In the genomic region with DNA sequence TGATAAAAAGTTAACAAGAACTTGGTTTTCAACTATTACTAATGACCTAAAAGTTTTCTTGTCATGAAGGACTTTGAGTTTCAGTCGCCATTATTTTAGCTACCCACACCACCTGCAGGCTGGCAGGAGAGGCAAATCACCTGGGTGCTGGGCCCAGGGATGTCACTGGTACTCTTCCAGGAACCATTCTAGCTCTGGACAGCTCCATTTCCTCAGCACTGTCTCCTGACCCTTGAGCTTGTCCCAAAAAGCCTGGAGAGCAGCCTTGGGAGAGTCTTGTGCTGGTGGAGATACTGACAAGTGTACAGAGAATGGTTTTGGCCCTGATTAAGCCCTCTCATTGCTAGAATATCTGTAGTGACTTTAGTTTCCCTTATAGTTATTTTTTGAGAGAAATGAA, we compare ENCODE assay signal across 18 cellular contexts.
DNase-seq lines count a peak whose midpoint lies in the region; FAIRE-seq and TF ChIP-seq lines count a peak whose summit lies in the region.
"Had no signal": no experiment of that assay in that cellular context is flagged by ENCODE, and none has a peak within 500 bp of the region (broad histone marks: within the 10 kb centered on the region; RNA-seq: fewer than 3 reads in every experiment).

No MANE protein-coding gene starts in this region.

- H3K9me3 ChIP-seq in endodermal cell (ENCODE audit: control insufficient read depth, low read length) (peaks cover 6% of the 10 kb centered on the region), trophoblast cell (ENCODE audit: insufficient read depth, low read depth, low read length) (no peaks in the 10 kb centered on the region)

- H3K27ac ChIP-seq in endodermal cell (ENCODE audit: low read depth, low read length) = no peak overlapping the region
- H3K27ac ChIP-seq in trophoblast cell (ENCODE audit: low read depth, low read length) = no peak overlapping the region

- H3K4me3 ChIP-seq in endodermal cell (ENCODE audit: low read length) = no peak overlapping the region
- no peak overlapping the region for H3K4me3 ChIP-seq in trophoblast cell (ENCODE audit: low read depth, low read length)
- H3K4me3 ChIP-seq: GM12878, GM23338 had no signal

- H3K27ac Mint-ChIP-seq in endodermal cell = no peak overlapping the region
- H3K27ac Mint-ChIP-seq: CD4-positive, alpha-beta memory T cell; GM23338 had no signal

- H3K36me3 ChIP-seq in endodermal cell (ENCODE audit: control insufficient read depth, insufficient read depth, low read length) = no peaks in the 10 kb centered on the region
- H3K36me3 ChIP-seq in trophoblast cell (ENCODE audit: control insufficient read depth in 1 of 2, insufficient read depth in 2 of 2, low read length in 2 of 2) = no peaks in the 10 kb centered on the region

- H3K36me3 Mint-ChIP-seq in endodermal cell (ENCODE audit: low read depth) = peaks cover 6% of the 10 kb centered on the region
- H3K36me3 Mint-ChIP-seq: CD4-positive, alpha-beta memory T cell had no signal

- H3K9me3 Mint-ChIP-seq in endodermal cell = peaks cover 6% of the 10 kb centered on the region

- no peak overlapping the region for H4K8ac ChIP-seq in trophoblast cell (ENCODE audit: low read depth, low read length)

- H3K27me3 Mint-ChIP-seq in endodermal cell (ENCODE audit: insufficient read depth) = peaks cover 2% of the 10 kb centered on the region
- H3K27me3 Mint-ChIP-seq: CD4-positive, alpha-beta memory T cell had no signal

- peaks cover 6% of the 10 kb centered on the region for H3K79me1 ChIP-seq in trophoblast cell (ENCODE audit: low read length)

- H2AK5ac ChIP-seq in trophoblast cell (ENCODE audit: low read length) = no peak overlapping the region

- H3K18ac ChIP-seq in trophoblast cell (ENCODE audit: low read length) = no peak overlapping the region

- no peak overlapping the region for H3K4me2 ChIP-seq in trophoblast cell (ENCODE audit: low read length)
- H3K4me2 ChIP-seq: GM23338 had no signal

- peak; percentile 32 for TF ChIP-seq CTCF in endodermal cell (conservative IDR thresholded peaks at IDR 0.05)

- no peak for FAIRE-seq in GM12892 (lab: Jason Lieb, UNC)
- FAIRE-seq: GM12878, GM18507 had no signal

- no peak overlapping the region for H2BK120ac ChIP-seq in trophoblast cell (ENCODE audit: insufficient read depth, low read length, poor library complexity)

- H3K79me2 ChIP-seq in trophoblast cell (ENCODE audit: control insufficient read depth, insufficient read depth, low read length, poor library complexity) = no peaks in the 10 kb centered on the region

- no peak overlapping the region for H2AFZ ChIP-seq in trophoblast cell (ENCODE audit: insufficient read depth, low read length, poor library complexity)
- H2AFZ ChIP-seq: GM23338 had no signal

- 94 to 100% methylated on average over 1 of the region's 1 CpG for WGBS in endodermal cell (ENCODE audit: insufficient coverage in 1 of 2, insufficient read length in 1 of 2), 2 experiments
- no CpG with 5 or more reads among the region's 1 CpG for WGBS in trophoblast cell (ENCODE audit: extremely low coverage, insufficient coverage, insufficient read length)

- DNase-seq in endodermal cell = no peak
- DNase-seq in trophoblast cell = no peak
- DNase-seq in GM12892 (ENCODE audit: insufficient read length) = no peak
- DNase-seq in H4 (ENCODE audit: low spot score) = no peak
- DNase-seq in DMS79 treated with DMSO at 0.1 percent for 48 hours (lab: John Stamatoyannopoulos, UW) = no peak
- DNase-seq: C1 segment of cervical spinal cord; Calu3; CD4-positive, alpha-beta memory T cell; COR-L47; DMS53; DND-41; GDM1; H7; HCEC 1CT had no signal

- H4K12ac ChIP-seq in trophoblast cell (ENCODE audit: low read depth, low read length) = no peak overlapping the region

- H3K23ac ChIP-seq in trophoblast cell (ENCODE audit: low read length) = no peak overlapping the region

- H4K91ac ChIP-seq in trophoblast cell (ENCODE audit: low read depth, low read length) = no peak overlapping the region

- H3K27me3 ChIP-seq in endodermal cell (ENCODE audit: control insufficient read depth, insufficient read depth, low read length, poor library complexity, severe bottlenecking) = no peaks in the 10 kb centered on the region
- H3K27me3 ChIP-seq in trophoblast cell (ENCODE audit: insufficient read depth, low read length) = no peaks in the 10 kb centered on the region

- no peak overlapping the region for H2BK5ac ChIP-seq in trophoblast cell (ENCODE audit: low read depth, low read length, poor library complexity)

- H3K4me3 Mint-ChIP-seq in endodermal cell = peak overlapping the region; percentile 7
- H3K4me3 Mint-ChIP-seq: CD4-positive, alpha-beta memory T cell; GM23338 had no signal

- peak overlapping the region; percentile 12 for H2BK12ac ChIP-seq in trophoblast cell (ENCODE audit: low read length)

- H3K4me1 ChIP-seq in endodermal cell (ENCODE audit: control insufficient read depth, insufficient read depth, low read length) (peaks cover 9% of the 10 kb centered on the region), trophoblast cell (ENCODE audit: control insufficient read depth in 1 of 2, insufficient read depth in 2 of 2, low read length in 2 of 2) (peaks cover 2 to 4% of the 10 kb centered on the region in 2 experiments)

- TF ChIP-seq POLR2A in GM12892 (IDR thresholded peaks at IDR 0.05; ENCODE audit: low read depth, low read length) = no peak

- H3K9ac ChIP-seq in endodermal cell (ENCODE audit: extremely low read depth, low read length, poor library complexity, severe bottlenecking) (no peak overlapping the region), trophoblast cell (ENCODE audit: low read length) (no peak overlapping the region)

- H3K14ac ChIP-seq in trophoblast cell (ENCODE audit: low read length) = no peak overlapping the region

- H3K4ac ChIP-seq in trophoblast cell (ENCODE audit: low read depth, low read length) = no peak overlapping the region

- peaks cover 36% of the 10 kb centered on the region for H3K4me1 Mint-ChIP-seq in endodermal cell

TF ChIP-seq in PFSK-1, 5 proteins besides CTCF, POLR2A, EP300 and RAD21:
- no peak for TF ChIP-seq TAF1 (IDR thresholded peaks at IDR 0.05; ENCODE audit: borderline replicate concordance, insufficient read depth, low read length)
- no peak for TF ChIP-seq FOXP2 (optimal IDR thresholded peaks at IDR 0.05; ENCODE audit: borderline replicate concordance, extremely low read depth, extremely low read length, insufficient read depth)
- no peak for TF ChIP-seq POLR2AphosphoS5 (IDR thresholded peaks at IDR 0.05; ENCODE audit: low read depth, low read length)
- TF ChIP-seq, protein P1, sequence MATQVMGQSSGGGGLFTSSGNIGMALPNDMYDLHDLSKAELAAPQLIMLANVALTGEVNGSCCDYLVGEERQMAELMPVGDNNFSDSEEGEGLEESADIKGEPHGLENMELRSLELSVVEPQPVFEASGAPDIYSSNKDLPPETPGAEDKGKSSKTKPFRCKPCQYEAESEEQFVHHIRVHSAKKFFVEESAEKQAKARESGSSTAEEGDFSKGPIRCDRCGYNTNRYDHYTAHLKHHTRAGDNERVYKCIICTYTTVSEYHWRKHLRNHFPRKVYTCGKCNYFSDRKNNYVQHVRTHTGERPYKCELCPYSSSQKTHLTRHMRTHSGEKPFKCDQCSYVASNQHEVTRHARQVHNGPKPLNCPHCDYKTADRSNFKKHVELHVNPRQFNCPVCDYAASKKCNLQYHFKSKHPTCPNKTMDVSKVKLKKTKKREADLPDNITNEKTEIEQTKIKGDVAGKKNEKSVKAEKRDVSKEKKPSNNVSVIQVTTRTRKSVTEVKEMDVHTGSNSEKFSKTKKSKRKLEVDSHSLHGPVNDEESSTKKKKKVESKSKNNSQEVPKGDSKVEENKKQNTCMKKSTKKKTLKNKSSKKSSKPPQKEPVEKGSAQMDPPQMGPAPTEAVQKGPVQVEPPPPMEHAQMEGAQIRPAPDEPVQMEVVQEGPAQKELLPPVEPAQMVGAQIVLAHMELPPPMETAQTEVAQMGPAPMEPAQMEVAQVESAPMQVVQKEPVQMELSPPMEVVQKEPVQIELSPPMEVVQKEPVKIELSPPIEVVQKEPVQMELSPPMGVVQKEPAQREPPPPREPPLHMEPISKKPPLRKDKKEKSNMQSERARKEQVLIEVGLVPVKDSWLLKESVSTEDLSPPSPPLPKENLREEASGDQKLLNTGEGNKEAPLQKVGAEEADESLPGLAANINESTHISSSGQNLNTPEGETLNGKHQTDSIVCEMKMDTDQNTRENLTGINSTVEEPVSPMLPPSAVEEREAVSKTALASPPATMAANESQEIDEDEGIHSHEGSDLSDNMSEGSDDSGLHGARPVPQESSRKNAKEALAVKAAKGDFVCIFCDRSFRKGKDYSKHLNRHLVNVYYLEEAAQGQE (IDR thresholded peaks at IDR 0.05; ENCODE audit: insufficient read depth in 1 of 2, low read depth in 2 of 2, low read length in 2 of 2) = peak; percentile 66 to 87
- TF ChIP-seq SIN3A (IDR thresholded peaks at IDR 0.05; ENCODE audit: borderline replicate concordance, insufficient read depth, low read length) = no peak
